In the genomic region with DNA sequence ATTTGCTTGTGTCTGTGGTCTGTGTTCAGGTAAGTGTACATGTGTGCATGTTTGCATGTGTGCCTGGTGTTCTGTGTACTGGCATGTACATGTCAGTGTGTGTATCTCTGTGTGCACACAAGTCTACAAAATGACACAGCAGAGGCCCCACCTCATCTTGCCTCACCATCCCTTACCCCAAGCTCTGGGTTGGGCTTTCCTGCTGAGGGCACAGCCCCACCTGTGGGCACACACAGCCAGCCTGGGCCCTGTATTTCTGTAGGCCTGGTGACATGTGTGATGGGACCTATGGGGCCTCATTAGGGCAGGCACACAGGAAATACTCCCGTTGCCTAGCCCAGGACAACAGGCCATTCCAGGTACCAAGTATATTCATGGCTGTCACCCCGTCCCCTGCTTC, we compare ENCODE assay signal across 16 cellular contexts. TPM values are rescaled to one million over a fixed set of nuclear protein-coding genes. Genes with fewer than 3 reads are reported as not detected.
DNase-seq lines count a peak whose midpoint lies in the region; ATAC-seq and TF ChIP-seq lines count a peak whose summit lies in the region.
"Had no signal": no experiment of that assay in that cellular context is flagged by ENCODE, and none has a peak within 500 bp of the region (broad histone marks: within the 10 kb centered on the region; RNA-seq: fewer than 3 reads in every experiment).

No MANE protein-coding gene starts in this region.

- H3K27me3 ChIP-seq in colonic mucosa (no peaks in the 10 kb centered on the region), thoracic aorta (replicated peaks; ENCODE audit: insufficient read depth) (no peaks in the 10 kb centered on the region)
- H3K27me3 ChIP-seq: neutrophil had no signal

- intact Hi-C loops in colonic mucosa (cut with DNase I): no loop called here
- intact Hi-C loops in left colon (cut with DNase I, micrococcal nuclease): no loop called here

- H3K9me3 ChIP-seq in colonic mucosa (no peaks in the 10 kb centered on the region), thoracic aorta (no peaks in the 10 kb centered on the region)
- H3K9me3 ChIP-seq: neutrophil had no signal

- POLR2A ChIA-PET in RWPE1 (lab: Yijun Ruan, JAX; ENCODE audit: low non-redundant PET): no interaction called here

- H3K4me3 ChIP-seq in colonic mucosa (no peak overlapping the region), thoracic aorta (no peak overlapping the region)

- peak overlapping the region; percentile 97 for H3K27ac ChIP-seq in RWPE1
- peak overlapping the region; percentile 76 for H3K27ac ChIP-seq in colonic mucosa
- H3K27ac ChIP-seq in thoracic aorta: peak overlapping the region; percentile 75 to 87
- H3K27ac ChIP-seq: neutrophil had no signal

- no peaks in the 10 kb centered on the region for H3K36me3 ChIP-seq in colonic mucosa
- H3K36me3 ChIP-seq in thoracic aorta: no peaks in the 10 kb centered on the region
- H3K36me3 ChIP-seq: neutrophil had no signal

- DNase-seq in RWPE1 (ENCODE audit: low spot score) (no peak), colonic mucosa (no peak), left colon (peak in 1 of 2 donors; percentile 62), thoracic aorta (ENCODE audit: low spot score) (no peak), hypothalamus (lab: John Stamatoyannopoulos, UW) (no peak)
- DNase-seq: activated naive CD8-positive, alpha-beta T cell treated with anti-CD3 and anti-CD28 coated beads, Interleukin-2, amount 10 ng/mL, durations not matched to agents 7 days and 5 days; activated T-cell treated with anti-CD3 and anti-CD28 coated beads, Interleukin-2, amount 50 U/mL, for 1 hour; DND-41; endodermal cell; mesendoderm; NCI-H2081 treated with DMSO at 0.1 percent for 48 hours; NCI-H524; stimulated activated CD4-positive, alpha-beta T cell treated with anti-CD3 and anti-CD28 coated beads, Interleukin-1b, Interleukin-23, amount 100 ng/mL, for 48 hours had no signal

- TF ChIP-seq CTCF in RWPE1 (conservative IDR thresholded peaks at IDR 0.05; ENCODE audit: low read depth) (no peak), colonic mucosa (IDR thresholded peaks at IDR 0.05) (no peak), thoracic aorta (IDR thresholded peaks at IDR 0.05) (no peak)

- peak overlapping the region; percentile 54 to 55 for H3K9ac ChIP-seq in colonic mucosa (ENCODE audit: low read depth in 2 of 2, low read length in 2 of 2)

- H3K4me1 ChIP-seq in colonic mucosa (peaks cover 19% of the 10 kb centered on the region), thoracic aorta (ENCODE audit: control insufficient read depth in 1 of 2, low read depth in 2 of 2) (peaks cover 17 to 65% of the 10 kb centered on the region in 2 donors)

- CTCF ChIA-PET in RWPE1 (lab: Yijun Ruan, JAX): interaction anchor here (0.6 kb wide), 1 partner anchor 21 kb away, joined by 3 read pairs; no protein-coding TSS in a partner anchor

- peak; percentile 28 for ATAC-seq in left colon
- ATAC-seq in thoracic aorta (ENCODE audit: insufficient number of reproducible peaks, low FRiP score, low read depth): no peak
- no peak for ATAC-seq in HG03108 (IDR thresholded peaks at IDR 0.05; ENCODE audit: unreplicated experiment)
- ATAC-seq in GM19455 (IDR thresholded peaks at IDR 0.05; ENCODE audit: unreplicated experiment): no peak

RNA-seq across cellular contexts. Expression of a gene that starts 13.5 kb away (rescaled TPM):
- total RNA-seq in colonic mucosa: 10 to 100 TPM; 74.2 to 98.0 TPM
- 100 to 1,000 TPM; 128 to 137 TPM for total RNA-seq in left colon
- total RNA-seq in thoracic aorta: 10 to 100 TPM; 31.0 to 48.7 TPM
